ENCODE assay signal across 11 cellular contexts in the genomic region with DNA sequence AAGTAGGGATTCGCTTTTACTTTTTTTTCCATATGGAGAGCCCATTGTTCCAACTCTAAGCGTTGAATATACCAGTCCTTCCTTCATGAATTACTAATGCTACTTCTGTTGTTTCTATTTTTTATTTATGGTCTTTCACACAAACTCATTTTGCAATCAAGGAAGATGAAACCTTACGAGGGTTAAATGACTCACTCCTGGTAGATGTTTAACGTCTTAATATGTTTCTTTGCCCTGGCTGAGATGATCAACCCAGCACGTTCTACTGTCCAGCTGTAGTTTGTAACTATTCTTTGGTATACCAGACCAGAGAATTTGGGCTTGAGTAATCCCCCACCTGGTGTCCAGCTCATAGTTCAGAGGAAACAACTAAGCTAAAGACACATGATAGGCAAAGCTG. TPM values are rescaled to one million over a fixed set of nuclear protein-coding genes. Genes with fewer than 3 reads are reported as not detected.
DNase-seq lines count a peak whose midpoint lies in the region; ATAC-seq and TF ChIP-seq lines count a peak whose summit lies in the region.
"Had no signal": no experiment of that assay in that cellular context is flagged by ENCODE, and none has a peak within 500 bp of the region (broad histone marks: within the 10 kb centered on the region; RNA-seq: fewer than 3 reads in every experiment).

No MANE protein-coding gene starts in this region.

- peak overlapping the region; percentile 82 for H3K27ac Mint-ChIP-seq in type B pancreatic cell
- no peak overlapping the region for H3K27ac Mint-ChIP-seq in activated CD8-positive, alpha-beta T cell treated with anti-CD3 and anti-CD28 coated beads for 36 hours
- H3K27ac Mint-ChIP-seq: CD8-positive, alpha-beta T cell had no signal

- peaks cover 34% of the 10 kb centered on the region for H3K4me1 Mint-ChIP-seq in type B pancreatic cell (ENCODE audit: unreplicated experiment)
- peaks cover 25% of the 10 kb centered on the region for H3K4me1 Mint-ChIP-seq in activated CD8-positive, alpha-beta T cell treated with anti-CD3 and anti-CD28 coated beads for 36 hours (ENCODE audit: low read depth)

- TF ChIP-seq CTCF in cardiac muscle cell (IDR thresholded peaks at IDR 0.05; ENCODE audit: low read depth, low read length) = no peak
- no peak for TF ChIP-seq CTCF in right atrium auricular region (IDR thresholded peaks at IDR 0.05)
- no peak for TF ChIP-seq CTCF in type B pancreatic cell (conservative IDR thresholded peaks at IDR 0.05)
- TF ChIP-seq CTCF in activated CD8-positive, alpha-beta T cell treated with anti-CD3 and anti-CD28 coated beads for 36 hours (IDR thresholded peaks at IDR 0.05) = no peak

- H3K36me3 Mint-ChIP-seq in type B pancreatic cell = no peaks in the 10 kb centered on the region
- no peaks in the 10 kb centered on the region for H3K36me3 Mint-ChIP-seq in activated CD8-positive, alpha-beta T cell treated with anti-CD3 and anti-CD28 coated beads for 36 hours (ENCODE audit: low read depth)
- H3K36me3 Mint-ChIP-seq: CD8-positive, alpha-beta T cell had no signal

- H3K4me1 ChIP-seq in cardiac muscle cell (ENCODE audit: low read depth) (peaks cover 47% of the 10 kb centered on the region), right atrium auricular region (peaks cover 0 to 7% of the 10 kb centered on the region in 2 donors), duodenal mucosa (ENCODE audit: control insufficient read depth in 1 of 2, insufficient read depth in 2 of 2, low read length in 2 of 2) (peaks cover 78 to 80% of the 10 kb centered on the region in 2 donors)

- no peaks in the 10 kb centered on the region for H3K9me3 Mint-ChIP-seq in type B pancreatic cell
- H3K9me3 Mint-ChIP-seq in activated CD8-positive, alpha-beta T cell treated with anti-CD3 and anti-CD28 coated beads for 36 hours = no peaks in the 10 kb centered on the region
- H3K9me3 Mint-ChIP-seq: CD8-positive, alpha-beta T cell had no signal

- H3K9ac ChIP-seq in duodenal mucosa (ENCODE audit: low read depth in 1 of 2, low read length in 2 of 2) = peak overlapping the region in 1 of 2 donors; percentile 45

- H3K27me3 ChIP-seq in cardiac muscle cell (no peaks in the 10 kb centered on the region), right atrium auricular region (no peaks in the 10 kb centered on the region), duodenal mucosa (ENCODE audit: control insufficient read depth in 1 of 2, insufficient read depth in 2 of 2, low read length in 2 of 2) (no peaks in the 10 kb centered on the region)

- H3K36me3 ChIP-seq in cardiac muscle cell = no peaks in the 10 kb centered on the region
- no peaks in the 10 kb centered on the region for H3K36me3 ChIP-seq in right atrium auricular region
- no peaks in the 10 kb centered on the region for H3K36me3 ChIP-seq in duodenal mucosa (ENCODE audit: control insufficient read depth in 1 of 2, insufficient read depth in 2 of 2, low read length in 2 of 2)
- H3K36me3 ChIP-seq: neutrophil had no signal

- in situ Hi-C loops in KBM-7 (cut with MboI; ENCODE audit: low pct_unique_long_range_greater_than_20kb, low sequenced_read_pairs) = no loop called here

- H3K27me3 Mint-ChIP-seq in type B pancreatic cell = no peaks in the 10 kb centered on the region
- peaks cover 9% of the 10 kb centered on the region for H3K27me3 Mint-ChIP-seq in activated CD8-positive, alpha-beta T cell treated with anti-CD3 and anti-CD28 coated beads for 36 hours

- H3K4me3 ChIP-seq in cardiac muscle cell (no peak overlapping the region), right atrium auricular region (no peak overlapping the region), duodenal mucosa (ENCODE audit: low read depth in 1 of 2, low read length in 2 of 2) (no peak overlapping the region)

- CTCF ChIA-PET in activated CD8-positive, alpha-beta T cell treated with anti-CD3 and anti-CD28 coated beads for 36 hours (lab: Charles Lee) = interaction anchor here (1.3 to 1.6 kb wide), 2 partner anchors 30 to 88 kb away, joined by 4 to 7 read pairs; no protein-coding TSS in a partner anchor

- H3K9me3 ChIP-seq in cardiac muscle cell (ENCODE audit: low read depth) (no peaks in the 10 kb centered on the region), right atrium auricular region (no peaks in the 10 kb centered on the region), duodenal mucosa (ENCODE audit: control insufficient read depth in 1 of 2, low read length in 2 of 2) (no peaks in the 10 kb centered on the region)
- H3K9me3 ChIP-seq: neutrophil had no signal

- H3K4me3 Mint-ChIP-seq in type B pancreatic cell = peak overlapping the region; percentile 2
- H3K4me3 Mint-ChIP-seq in activated CD8-positive, alpha-beta T cell treated with anti-CD3 and anti-CD28 coated beads for 36 hours = no peak overlapping the region
- H3K4me3 Mint-ChIP-seq: CD8-positive, alpha-beta T cell had no signal

- ATAC-seq in activated CD8-positive, alpha-beta T cell treated with anti-CD3 and anti-CD28 coated beads for 36 hours = no peak
- ATAC-seq: CD8-positive, alpha-beta T cell had no signal

- H3K27ac ChIP-seq in cardiac muscle cell (peak overlapping the region; percentile 70), right atrium auricular region (no peak overlapping the region), duodenal mucosa (ENCODE audit: low read depth, low read length) (peak overlapping the region; percentile 68)
- H3K27ac ChIP-seq: neutrophil had no signal

- intact Hi-C loops in activated CD8-positive, alpha-beta T cell treated with anti-CD3 and anti-CD28 coated beads for 36 hours (cut with micrococcal nuclease) = no loop called here

- POLR2A ChIA-PET in activated CD8-positive, alpha-beta T cell treated with anti-CD3 and anti-CD28 coated beads for 36 hours (lab: Charles Lee) = interaction anchor here (1.3 kb wide), 1 partner anchor 12 kb away, joined by 3 read pairs; no protein-coding TSS in a partner anchor

- DNase-seq in cardiac muscle cell (ENCODE audit: low read depth in 1 of 2, low spot score in 1 of 2) = peak in 1 of 2 donors; percentile 78
- DNase-seq in right atrium auricular region (ENCODE audit: low spot score) = no peak
- peak; percentile 97 for DNase-seq in HT1080 (ENCODE audit: low read depth)
- DNase-seq in type B pancreatic cell (ENCODE audit: extremely low spot score, unreplicated experiment) = no peak
- no peak for DNase-seq in RPMI8226
- no peak for DNase-seq in activated CD8-positive, alpha-beta T cell treated with anti-CD3 and anti-CD28 coated beads for 36 hours
- no peak for DNase-seq in KBM-7
- DNase-seq: CD8-positive, alpha-beta T cell; MM.1S had no signal

RNA-seq across cellular contexts. Expression of a gene that starts 23.1 kb away (rescaled TPM):
- total RNA-seq in cardiac muscle cell (0.04 and 0.12 TPM in 2 replicates), right atrium auricular region (1 to 10 TPM in 1 of 2 donors, under 1 TPM in 1; 0.48 to 2.8 TPM), type B pancreatic cell (ENCODE audit: low replicate concordance) (26.3 and 82.5 TPM in 2 replicates)
- polyA plus RNA-seq in cardiac muscle cell = 0.24 TPM in 1 of 2 replicates, not detected in the other
- 16.9 and 23.8 TPM in 2 replicates for total RNA-seq in HT1080 (2014; rRNA removed; shearing (Covaris generic))
- 45.0 and 51.3 TPM in 2 replicates for polyA plus RNA-seq in HT1080 (2015; cell fraction: cytosol; rRNA removed)
- polyA plus RNA-seq in HT1080 (2015; cell fraction: nucleus; rRNA removed) = 49.2 and 55.4 TPM in 2 replicates
- total RNA-seq in activated CD8-positive, alpha-beta T cell treated with anti-CD3 and anti-CD28 coated beads for 36 hours = under 1 TPM; 0.32 to 0.36 TPM
- total RNA-seq: CD8-positive, alpha-beta T cell had no signal

Comparison
In these comparisons a context has a peak if more than half of its experiments do, and no peak if none do; other contexts are left out.
1. H3K27ac ChIP-seq: peak in cardiac muscle cell (single experiment) and duodenal mucosa (single experiment); none in right atrium auricular region (0 of 2).